In the genomic region with DNA sequence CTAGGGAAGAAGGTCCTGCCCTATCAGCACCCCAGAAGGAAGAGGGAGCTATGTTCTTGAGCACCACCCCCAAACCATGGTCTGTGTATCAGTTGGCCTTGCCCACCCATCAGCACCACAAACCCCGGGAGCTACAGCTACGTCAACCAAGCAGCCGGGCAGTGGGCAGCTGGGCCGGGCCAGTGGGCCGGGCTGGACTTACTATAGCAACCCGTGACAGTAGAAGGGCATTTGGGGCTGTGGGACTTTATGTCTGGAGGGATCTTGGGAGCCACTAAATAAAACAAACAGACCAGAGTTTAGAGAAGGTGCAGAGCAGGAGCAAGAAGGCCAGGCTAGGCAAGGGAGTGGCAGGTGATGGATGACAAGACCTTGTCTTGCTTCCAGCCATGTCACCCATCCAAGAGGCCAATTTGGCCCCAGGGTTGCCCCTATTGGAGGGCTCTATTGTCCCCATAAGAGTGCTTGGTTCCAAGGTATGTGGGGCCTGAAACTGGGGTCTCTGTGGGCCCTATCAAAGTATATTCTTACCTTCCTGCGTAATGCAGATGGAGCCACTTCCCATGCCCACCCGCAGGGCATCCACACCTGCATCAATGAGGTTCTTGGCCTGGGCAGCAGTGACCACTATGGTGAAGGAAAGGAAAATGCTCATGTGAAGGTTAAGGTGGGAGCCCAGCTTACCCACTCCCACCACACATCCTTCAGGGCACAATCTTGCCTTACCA, we compare ENCODE assay signal across 10 cellular contexts. TPM values are rescaled to one million over a fixed set of nuclear protein-coding genes. Genes with fewer than 3 reads are reported as not detected.
A peak's percentile ranks its signal among the peaks of the same experiment; 100 is the strongest.
DNase-seq lines count a peak whose midpoint lies in the region; ATAC-seq, FAIRE-seq and TF ChIP-seq lines count a peak whose summit lies in the region.
"Had no signal": no experiment of that assay in that cellular context is flagged by ENCODE, and none has a peak within 500 bp of the region (broad histone marks: within the 10 kb centered on the region; RNA-seq: fewer than 3 reads in every experiment).

No MANE protein-coding gene starts in this region.

- no peaks in the 10 kb centered on the region for H3K27me3 Mint-ChIP-seq in activated naive CD8-positive, alpha-beta T cell treated with anti-CD3 and anti-CD28 coated beads, Interleukin-2, amount 50 U/mL, for 24 hours
- H3K27me3 Mint-ChIP-seq in neural progenitor cell (ENCODE audit: insufficient read depth, low read depth) = peaks cover 14% of the 10 kb centered on the region

- H3K9me3 ChIP-seq in Loucy (ENCODE audit: insufficient read depth, low read depth, low read length) (no peaks in the 10 kb centered on the region), neural progenitor cell (ENCODE audit: low read depth) (no peaks in the 10 kb centered on the region)
- H3K9me3 ChIP-seq: Caco-2 had no signal

- no peak overlapping the region for H3K9ac ChIP-seq in Loucy (ENCODE audit: low read depth, low read length, poor library complexity, severe bottlenecking)
- H3K9ac ChIP-seq in neural progenitor cell = no peak overlapping the region

- peaks cover 47% of the 10 kb centered on the region for H3K4me1 ChIP-seq in Loucy (ENCODE audit: insufficient read depth, low read length, poor library complexity, severe bottlenecking)
- peaks cover 18% of the 10 kb centered on the region for H3K4me1 ChIP-seq in neural progenitor cell

- in situ Hi-C loops in KBM-7 (cut with MboI; ENCODE audit: low pct_unique_long_range_greater_than_20kb, low sequenced_read_pairs) = no loop called here

- TF ChIP-seq POLR2A in GM12892 (IDR thresholded peaks at IDR 0.05; ENCODE audit: low read depth, low read length) = peak; percentile 20; the same call in 1 of the 2 replicates

- H3K79me2 ChIP-seq in Loucy (ENCODE audit: insufficient read depth, low read length) = peaks cover 73% of the 10 kb centered on the region
- peaks cover 42% of the 10 kb centered on the region for H3K79me2 ChIP-seq in neural progenitor cell (ENCODE audit: low read depth)

- DNase-seq in GM12892 (ENCODE audit: insufficient read length) = no peak
- DNase-seq in activated naive CD8-positive, alpha-beta T cell treated with anti-CD3 and anti-CD28 coated beads, Interleukin-2, amount 50 U/mL, for 24 hours = no peak
- no peak for DNase-seq in neural progenitor cell (ENCODE audit: low spot score)
- DNase-seq in KBM-7 = no peak
- DNase-seq: Caco-2, NCI-H1694 had no signal

- no peak overlapping the region for H3K27ac ChIP-seq in neural progenitor cell

- no peaks in the 10 kb centered on the region for H3K9me3 Mint-ChIP-seq in activated naive CD8-positive, alpha-beta T cell treated with anti-CD3 and anti-CD28 coated beads, Interleukin-2, amount 50 U/mL, for 24 hours
- no peaks in the 10 kb centered on the region for H3K9me3 Mint-ChIP-seq in neural progenitor cell

- no peaks in the 10 kb centered on the region for H3K9me2 ChIP-seq in Loucy (replicated peaks; ENCODE audit: low read depth, low read length)

- no peak for ATAC-seq in activated naive CD8-positive, alpha-beta T cell treated with anti-CD3 and anti-CD28 coated beads, Interleukin-2, amount 50 U/mL, for 24 hours
- ATAC-seq in HG02610 (IDR thresholded peaks at IDR 0.05; ENCODE audit: unreplicated experiment) (no peak), GM19467 (IDR thresholded peaks at IDR 0.05; ENCODE audit: unreplicated experiment) (no peak)

- H3K27ac Mint-ChIP-seq in activated naive CD8-positive, alpha-beta T cell treated with anti-CD3 and anti-CD28 coated beads, Interleukin-2, amount 50 U/mL, for 24 hours = peak overlapping the region; percentile 71
- no peak overlapping the region for H3K27ac Mint-ChIP-seq in neural progenitor cell

- H3K36me3 ChIP-seq in Loucy (ENCODE audit: insufficient read depth, low read length) = peaks cover 52% of the 10 kb centered on the region
- no peaks in the 10 kb centered on the region for H3K36me3 ChIP-seq in neural progenitor cell

- TF ChIP-seq CTCF in Loucy (conservative IDR thresholded peaks at IDR 0.05; ENCODE audit: low read length) (no peak), neural progenitor cell (IDR thresholded peaks at IDR 0.05) (no peak)

- H2AFZ ChIP-seq in Loucy (ENCODE audit: low read length) = no peak overlapping the region
- no peak overlapping the region for H2AFZ ChIP-seq in neural progenitor cell (replicated peaks)

- peak overlapping the region; percentile 85 for H3K4me3 Mint-ChIP-seq in activated naive CD8-positive, alpha-beta T cell treated with anti-CD3 and anti-CD28 coated beads, Interleukin-2, amount 50 U/mL, for 24 hours
- peak overlapping the region; percentile 67 for H3K4me3 Mint-ChIP-seq in neural progenitor cell

- peaks cover 45% of the 10 kb centered on the region for H4K20me1 ChIP-seq in Loucy (ENCODE audit: insufficient read depth, low read length, poor library complexity, severe bottlenecking)
- H4K20me1 ChIP-seq in neural progenitor cell (ENCODE audit: low read depth) = peaks cover 8% of the 10 kb centered on the region

- H3K36me3 Mint-ChIP-seq in activated naive CD8-positive, alpha-beta T cell treated with anti-CD3 and anti-CD28 coated beads, Interleukin-2, amount 50 U/mL, for 24 hours (ENCODE audit: low read depth) = peaks cover 76% of the 10 kb centered on the region
- H3K36me3 Mint-ChIP-seq in neural progenitor cell = peaks cover 29% of the 10 kb centered on the region

- H3K4me3 ChIP-seq in Loucy (ENCODE audit: low read length, poor library complexity, severe bottlenecking) = no peak overlapping the region
- H3K4me3 ChIP-seq in neural progenitor cell = no peak overlapping the region

- peaks cover 3% of the 10 kb centered on the region; the same call in 1 of the 2 replicates for H3F3A ChIP-seq in Loucy (ENCODE audit: low read depth)
- peaks cover 66% of the 10 kb centered on the region for H3F3A ChIP-seq in neural progenitor cell (ENCODE audit: low read depth)

- H3K4me2 ChIP-seq in Loucy (ENCODE audit: low read depth, low read length, poor library complexity, severe bottlenecking) (peak overlapping the region; percentile 18), neural progenitor cell (no peak overlapping the region)

- H3K4me1 Mint-ChIP-seq in activated naive CD8-positive, alpha-beta T cell treated with anti-CD3 and anti-CD28 coated beads, Interleukin-2, amount 50 U/mL, for 24 hours = peaks cover 68% of the 10 kb centered on the region
- peaks cover 29% of the 10 kb centered on the region for H3K4me1 Mint-ChIP-seq in neural progenitor cell

- FAIRE-seq in GM12892 (lab: Jason Lieb, UNC) = no peak
- FAIRE-seq: colon had no signal

- H3K27me3 ChIP-seq in Loucy (ENCODE audit: insufficient read depth, low read length, poor library complexity, severe bottlenecking) (no peaks in the 10 kb centered on the region), neural progenitor cell (no peaks in the 10 kb centered on the region)

RNA-seq across cellular contexts. Expression of a gene that starts 3.2 kb away (rescaled TPM):
- 252 TPM for polyA plus RNA-seq in GM12892 (2012; ENCODE audit: missing spikeins)
- total RNA-seq in neural progenitor cell (ENCODE audit: low replicate concordance) = 271 and 313 TPM in 2 replicates

RNA-seq across cellular contexts. Expression of a gene that starts 4.0 kb away (rescaled TPM):
- 45.3 TPM for polyA plus RNA-seq in GM12892 (2012; ENCODE audit: missing spikeins)
- 26.2 and 36.8 TPM in 2 replicates for total RNA-seq in neural progenitor cell (ENCODE audit: low replicate concordance)

RNA-seq across cellular contexts. Expression of a gene that starts 7.6 kb away (rescaled TPM):
- polyA plus RNA-seq in GM12892 (2012; ENCODE audit: missing spikeins) = 20.5 TPM
- total RNA-seq in neural progenitor cell (ENCODE audit: low replicate concordance) = 32.9 and 57.4 TPM in 2 replicates

RNA-seq across cellular contexts. Expression of a gene that starts 18.8 kb away (rescaled TPM):
- 124 TPM for polyA plus RNA-seq in GM12892 (2012; ENCODE audit: missing spikeins)
- 131 and 215 TPM in 2 replicates for total RNA-seq in neural progenitor cell (ENCODE audit: low replicate concordance)

RNA-seq across cellular contexts. Expression of a gene that starts 35.9 kb away (rescaled TPM):
- 9.7 TPM for polyA plus RNA-seq in GM12892 (2012; ENCODE audit: missing spikeins)
- total RNA-seq in neural progenitor cell (ENCODE audit: low replicate concordance) = 15.3 and 34.6 TPM in 2 replicates
